ENCODE assay signal across 31 cellular contexts in genomic region chr1:194959795-194960194, GRCh38.
"Had no signal": no experiment of that assay in that cellular context is flagged by ENCODE, and none has a peak within 500 bp of the region (broad histone marks: within the 10 kb centered on the region; RNA-seq: fewer than 3 reads in every experiment).

No MANE protein-coding gene starts in this region.

- H3K27ac ChIP-seq: adrenal gland, brain microvascular endothelial cell, PC-9, RWPE1, WERI-Rb-1 had no signal

- H3K36me3 ChIP-seq: adrenal gland, brain microvascular endothelial cell, WERI-Rb-1 had no signal

- H3K4me1 ChIP-seq: adrenal gland had no signal

- DNase-seq: activated CD4-positive, alpha-beta memory T cell treated with anti-CD3 and anti-CD28 coated beads, Interleukin-2, amount 10 ng/mL, durations not matched to agents 7 days and 5 days; activated CD4-positive, alpha-beta T cell treated with anti-CD3 and anti-CD28 coated beads for 1 hour; activated CD4-positive, alpha-beta T cell treated with anti-CD3 and anti-CD28 coated beads for 48 hours; activated CD4-positive, CD25-positive, alpha-beta regulatory T cell; activated CD8-positive, alpha-beta memory T cell treated with anti-CD3 and anti-CD28 coated beads for 24 hours; activated CD8-positive, alpha-beta memory T cell treated with anti-CD3 and anti-CD28 coated beads, Interleukin-2, amount 10 ng/mL, durations not matched to agents 7 days and 5 days; activated CD8-positive, alpha-beta memory T cell treated with anti-CD3 and anti-CD28 coated beads, Interleukin-2, amount 50 U/mL, for 48 hours; activated effector memory CD4-positive, alpha-beta T cell treated with anti-CD3 and anti-CD28 coated beads, Interleukin-2, amount 50 U/mL, for 16 hours; activated naive CD4-positive, alpha-beta T cell; activated naive CD8-positive, alpha-beta T cell treated with anti-CD3 and anti-CD28 coated beads, Interleukin-2, amount 10 ng/mL, durations not matched to agents 7 days and 5 days; activated T-cell treated with anti-CD3 and anti-CD28 coated beads, Interleukin-2, amount 50 U/mL, for 48 hours; adrenal gland; anterior cingulate cortex; brain microvascular endothelial cell; central memory CD4-positive, alpha-beta T cell; NCI-H1048; NCI-H1105 treated with DMSO at 0.1 percent for 48 hours; NCI-H1436; NCI-H1694; NCI-H1930; NCI-H2081 treated with DMSO at 0.1 percent for 48 hours; NCI-H226; NCI-H446 treated with DMSO at 0.1 percent for 48 hours; NCI-H524; NCI-H82; PC-9; T1000; WERI-Rb-1 had no signal

- H3K27ac Mint-ChIP-seq: activated CD4-positive, alpha-beta memory T cell treated with anti-CD3 and anti-CD28 coated beads, Interleukin-2, amount 10 ng/mL, durations not matched to agents 7 days and 5 days; activated CD8-positive, alpha-beta memory T cell treated with anti-CD3 and anti-CD28 coated beads, Interleukin-2, amount 10 ng/mL, durations not matched to agents 7 days and 5 days; activated naive CD4-positive, alpha-beta T cell treated with anti-CD3 and anti-CD28 coated beads, Interleukin-2, amount 50 U/mL, for 24 hours; activated naive CD8-positive, alpha-beta T cell treated with anti-CD3 and anti-CD28 coated beads, Interleukin-2, amount 10 ng/mL, durations not matched to agents 7 days and 5 days had no signal

- H3K9me3 ChIP-seq: adrenal gland had no signal

- H3K4me2 ChIP-seq: PC-9 had no signal

- H2AFZ ChIP-seq: PC-9 had no signal

- H3K27me3 ChIP-seq: adrenal gland, brain microvascular endothelial cell had no signal

- H3K4me1 Mint-ChIP-seq: activated CD4-positive, alpha-beta memory T cell treated with anti-CD3 and anti-CD28 coated beads, Interleukin-2, amount 10 ng/mL, durations not matched to agents 7 days and 5 days; activated CD8-positive, alpha-beta memory T cell treated with anti-CD3 and anti-CD28 coated beads, Interleukin-2, amount 10 ng/mL, durations not matched to agents 7 days and 5 days; activated naive CD4-positive, alpha-beta T cell treated with anti-CD3 and anti-CD28 coated beads, Interleukin-2, amount 50 U/mL, for 24 hours; activated naive CD8-positive, alpha-beta T cell treated with anti-CD3 and anti-CD28 coated beads, Interleukin-2, amount 10 ng/mL, durations not matched to agents 7 days and 5 days had no signal

- FAIRE-seq: RCC 7860 had no signal

- H3K4me3 ChIP-seq: adrenal gland, PC-9 had no signal

- H3K4me3 Mint-ChIP-seq: activated CD4-positive, alpha-beta memory T cell treated with anti-CD3 and anti-CD28 coated beads, Interleukin-2, amount 10 ng/mL, durations not matched to agents 7 days and 5 days; activated CD8-positive, alpha-beta memory T cell treated with anti-CD3 and anti-CD28 coated beads, Interleukin-2, amount 10 ng/mL, durations not matched to agents 7 days and 5 days; activated naive CD4-positive, alpha-beta T cell treated with anti-CD3 and anti-CD28 coated beads, Interleukin-2, amount 50 U/mL, for 24 hours; activated naive CD8-positive, alpha-beta T cell treated with anti-CD3 and anti-CD28 coated beads, Interleukin-2, amount 10 ng/mL, durations not matched to agents 7 days and 5 days had no signal

- H3K36me3 Mint-ChIP-seq: activated CD8-positive, alpha-beta memory T cell treated with anti-CD3 and anti-CD28 coated beads, Interleukin-2, amount 10 ng/mL, durations not matched to agents 7 days and 5 days; activated naive CD4-positive, alpha-beta T cell treated with anti-CD3 and anti-CD28 coated beads, Interleukin-2, amount 50 U/mL, for 24 hours; activated naive CD8-positive, alpha-beta T cell treated with anti-CD3 and anti-CD28 coated beads, Interleukin-2, amount 10 ng/mL, durations not matched to agents 7 days and 5 days had no signal

- H3K27me3 Mint-ChIP-seq: activated CD4-positive, alpha-beta memory T cell treated with anti-CD3 and anti-CD28 coated beads, Interleukin-2, amount 10 ng/mL, durations not matched to agents 7 days and 5 days; activated CD8-positive, alpha-beta memory T cell treated with anti-CD3 and anti-CD28 coated beads, Interleukin-2, amount 10 ng/mL, durations not matched to agents 7 days and 5 days; activated naive CD4-positive, alpha-beta T cell treated with anti-CD3 and anti-CD28 coated beads, Interleukin-2, amount 50 U/mL, for 24 hours; activated naive CD8-positive, alpha-beta T cell treated with anti-CD3 and anti-CD28 coated beads, Interleukin-2, amount 10 ng/mL, durations not matched to agents 7 days and 5 days had no signal

- H3K9me3 Mint-ChIP-seq: activated CD4-positive, alpha-beta memory T cell treated with anti-CD3 and anti-CD28 coated beads, Interleukin-2, amount 10 ng/mL, durations not matched to agents 7 days and 5 days; activated naive CD4-positive, alpha-beta T cell treated with anti-CD3 and anti-CD28 coated beads, Interleukin-2, amount 50 U/mL, for 24 hours had no signal
